Comparison of ENCODE assay signal across 10 cellular contexts in genomic region chr12:91810077-91810476, GRCh38.
"Had no signal": no experiment of that assay in that cellular context is flagged by ENCODE, and none has a peak within 500 bp of the region (broad histone marks: within the 10 kb centered on the region; RNA-seq: fewer than 3 reads in every experiment).

No MANE protein-coding gene starts in this region.

- H3K4me1 ChIP-seq: HAP-1 had no signal

- H2AFZ ChIP-seq: GM23248 had no signal

- H3K4me3 Mint-ChIP-seq: HFFc6, IgD-negative memory B cell had no signal

- H3K4me3 ChIP-seq: GM23248, HAP-1 had no signal

- H3K9ac ChIP-seq: GM23248 had no signal

- H3K27me3 Mint-ChIP-seq: IgD-negative memory B cell had no signal

- H3K9me3 ChIP-seq: HAP-1 had no signal

- ATAC-seq: HCT116, HepG2 had no signal

- H3K27ac ChIP-seq: GM23248, HL-60 had no signal

- H3K27ac Mint-ChIP-seq: HFFc6 had no signal

- DNase-seq: GM23248, GOT3, H7, HFFc6, KG1 had no signal

- H3K36me3 ChIP-seq: HAP-1 had no signal
